ENCODE assay signal across 2 cellular contexts in the genomic region with DNA sequence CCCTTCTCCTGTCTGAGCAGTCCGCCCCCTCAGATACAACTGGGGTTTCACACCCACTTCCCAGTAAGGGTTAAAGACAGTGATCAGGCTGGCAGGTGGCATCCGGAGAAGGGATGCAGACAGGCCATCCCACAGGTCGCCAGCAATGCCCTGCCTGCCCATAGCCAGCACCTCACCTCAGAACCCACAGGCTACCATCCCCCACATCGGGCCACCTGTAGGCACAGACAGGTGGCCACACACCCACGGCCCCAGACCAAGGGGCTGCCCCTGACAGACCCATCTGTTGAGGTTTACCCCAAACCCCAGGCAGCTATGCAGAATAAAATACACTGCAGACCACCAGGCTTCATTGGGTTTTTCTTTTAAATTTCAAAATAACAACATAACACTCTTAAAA.
TF ChIP-seq lines count a peak whose summit lies in the region.

No MANE protein-coding gene starts in this region.

TF ChIP-seq in A549, 52 proteins besides CTCF, POLR2A, EP300 and RAD21:
- TF ChIP-seq BHLHE40 (IDR thresholded peaks at IDR 0.05; ENCODE audit: low read depth, low read length) = no peak
- TF ChIP-seq EHMT2 (IDR thresholded peaks at IDR 0.05; ENCODE audit: low read depth) = no peak
- TF ChIP-seq HOXA7 (CRISPR knock-in tag; IDR thresholded peaks at IDR 0.05) = no peak
- TF ChIP-seq CHD4 (IDR thresholded peaks at IDR 0.05; ENCODE audit: borderline replicate concordance) = no peak
- TF ChIP-seq JUN (IDR thresholded peaks at IDR 0.05) = no peak
- no peak for TF ChIP-seq TP53 (CRISPR knock-in tag; IDR thresholded peaks at IDR 0.05)
- TF ChIP-seq RFX5 (IDR thresholded peaks at IDR 0.05) = no peak
- TF ChIP-seq PHF8 (IDR thresholded peaks at IDR 0.05; ENCODE audit: borderline replicate concordance, low read depth) = no peak
- no peak for TF ChIP-seq HOXB13 (CRISPR knock-in tag; IDR thresholded peaks at IDR 0.05; ENCODE audit: low read depth)
- TF ChIP-seq KDM1A (IDR thresholded peaks at IDR 0.05; ENCODE audit: low read depth) = no peak

TF ChIP-seq in IMR-90, 13 proteins besides CTCF, POLR2A, EP300 and RAD21:
- TF ChIP-seq MAZ (IDR thresholded peaks at IDR 0.05; ENCODE audit: borderline replicate concordance, low read depth, low read length) (no peak), RCOR1 (IDR thresholded peaks at IDR 0.05; ENCODE audit: insufficient replicate concordance, low read length) (no peak), FOS (IDR thresholded peaks at IDR 0.05; ENCODE audit: low read depth, low read length) (no peak), SMC3 (IDR thresholded peaks at IDR 0.05; ENCODE audit: low read depth, low read length) (no peak), CHD1 (IDR thresholded peaks at IDR 0.05; ENCODE audit: low read depth, low read length) (no peak), CEBPB (IDR thresholded peaks at IDR 0.05; ENCODE audit: low read depth, low read length) (no peak), RFX5 (IDR thresholded peaks at IDR 0.05; ENCODE audit: low read depth, low read length) (no peak), MAFK (IDR thresholded peaks at IDR 0.05; ENCODE audit: low read depth, low read length) (no peak)
- TF ChIP-seq, protein P1, sequence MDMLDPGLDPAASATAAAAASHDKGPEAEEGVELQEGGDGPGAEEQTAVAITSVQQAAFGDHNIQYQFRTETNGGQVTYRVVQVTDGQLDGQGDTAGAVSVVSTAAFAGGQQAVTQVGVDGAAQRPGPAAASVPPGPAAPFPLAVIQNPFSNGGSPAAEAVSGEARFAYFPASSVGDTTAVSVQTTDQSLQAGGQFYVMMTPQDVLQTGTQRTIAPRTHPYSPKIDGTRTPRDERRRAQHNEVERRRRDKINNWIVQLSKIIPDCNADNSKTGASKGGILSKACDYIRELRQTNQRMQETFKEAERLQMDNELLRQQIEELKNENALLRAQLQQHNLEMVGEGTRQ (IDR thresholded peaks at IDR 0.05; ENCODE audit: low read depth, low read length) = no peak
TF ChIP-seq in IMR-90: peak in this region for 0.
